Comparison of ENCODE assay signal across 8 cellular contexts in genomic region chr1:50605186-50605875, GRCh38.
DNase-seq lines count a peak whose midpoint lies in the region; ATAC-seq and TF ChIP-seq lines count a peak whose summit lies in the region.

No MANE protein-coding gene starts in this region.

- DNase-seq in AG10803 (ENCODE audit: low read depth) = peak; percentile 46
- DNase-seq in GM13976 (ENCODE audit: low spot score) = peak; percentile 26
- peak; percentile 66 for DNase-seq in NCI-H146 treated with DMSO at 0.1 percent for 48 hours (lab: John Stamatoyannopoulos, UW; ENCODE audit: unreplicated experiment)
- peak in 1 of 2 donors; percentile 22 for DNase-seq in left colon
- no peak for DNase-seq in ecto neural progenitor cell (ENCODE audit: low spot score)

- TF ChIP-seq CTCF in AG10803 (conservative IDR thresholded peaks at IDR 0.05; ENCODE audit: low read length) (peak; percentile 69), GM13976 (IDR thresholded peaks at IDR 0.05; ENCODE audit: borderline replicate concordance, control extremely low read depth, extremely low read depth, insufficient read depth, missing control alignments) (peak; percentile 39), WI38 (IDR thresholded peaks at IDR 0.05; ENCODE audit: low read depth, low read length) (peak; percentile 35; the same call in 1 of the 2 replicates)

- intact Hi-C loops in left colon (cut with DNase I, micrococcal nuclease) = no loop called here

- in situ Hi-C loops in GM13976 (cut with MboI; ENCODE audit: low sequenced_read_pairs, unreplicated experiment) = no loop called here

- ATAC-seq in left colon (peak; percentile 80), HG02588 (IDR thresholded peaks at IDR 0.05; ENCODE audit: unreplicated experiment) (no peak), GM18511 (IDR thresholded peaks at IDR 0.05; ENCODE audit: unreplicated experiment) (no peak)

- no peak overlapping the region for H3K4me3 ChIP-seq in AG10803 (ENCODE audit: low read length)
- H3K4me3 ChIP-seq in WI38 (ENCODE audit: low read depth, low read length) = no peak overlapping the region
